ENCODE assay signal across 16 cellular contexts in the genomic region with DNA sequence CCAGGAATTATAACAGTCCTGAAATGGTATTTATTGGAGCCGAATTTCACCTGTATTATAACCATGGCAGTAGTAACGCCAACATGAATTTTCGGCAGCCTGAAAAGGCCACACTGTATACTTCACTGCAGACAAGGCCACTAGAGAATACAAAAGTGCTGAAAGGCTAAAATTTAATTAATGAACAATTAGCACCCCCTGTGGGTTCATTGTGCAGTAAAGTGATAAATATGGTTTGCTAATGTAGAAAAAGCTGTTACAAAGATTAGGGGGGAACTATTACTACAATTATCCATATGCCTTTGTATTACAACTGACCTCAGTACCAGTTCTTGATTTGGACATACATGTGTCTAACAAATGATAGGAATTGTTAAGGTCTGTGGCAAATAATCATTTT.
DNase-seq lines count a peak whose midpoint lies in the region; ATAC-seq, FAIRE-seq and TF ChIP-seq lines count a peak whose summit lies in the region.
"Had no signal": no experiment of that assay in that cellular context is flagged by ENCODE, and none has a peak within 500 bp of the region (broad histone marks: within the 10 kb centered on the region; RNA-seq: fewer than 3 reads in every experiment).

No MANE protein-coding gene starts in this region.

- POLR2A ChIA-PET in K562 (lab: Yijun Ruan, JAX), result interaction anchor here (0.7 kb wide), 1 partner anchor 53 kb away, joined by 3 read pairs; no protein-coding TSS in a partner anchor

- no peak overlapping the region for H2AFZ ChIP-seq in Loucy (ENCODE audit: low read length)
- H2AFZ ChIP-seq in OCI-LY3 (ENCODE audit: low read depth, low read length), result no peak overlapping the region
- H2AFZ ChIP-seq in K562 (ENCODE audit: low read depth, low read length), result no peak overlapping the region

- H3K4me1 ChIP-seq in Loucy (ENCODE audit: insufficient read depth, low read length, poor library complexity, severe bottlenecking) (peaks cover 91% of the 10 kb centered on the region), OCI-LY3 (ENCODE audit: low read length) (no peaks in the 10 kb centered on the region), K562 (replicated peaks in 1 of 2; ENCODE audit: control insufficient read depth in 2 of 2, insufficient read depth in 2 of 2, low read length in 2 of 2) (peaks cover 0 to 10% of the 10 kb centered on the region in 2 experiments; a peak in 2 of 5 replicates)

- TF ChIP-seq EP300 in K562 (IDR thresholded peaks at IDR 0.05; ENCODE audit: low read length), result no peak

- H3K36me3 ChIP-seq in Loucy (ENCODE audit: insufficient read depth, low read length) (no peaks in the 10 kb centered on the region), OCI-LY3 (replicated peaks; ENCODE audit: low read depth, low read length) (no peaks in the 10 kb centered on the region), K562 (ENCODE audit: control insufficient read depth, insufficient read depth, low read length) (no peaks in the 10 kb centered on the region)
- H3K36me3 ChIP-seq: MG63 had no signal

- H3K27ac ChIP-seq in OCI-LY3 (ENCODE audit: low read length) (no peak overlapping the region), K562 (ENCODE audit: extremely low read depth, low read depth, low read length) (no peak overlapping the region)
- H3K27ac ChIP-seq: SK-N-MC had no signal

- H3K9me1 ChIP-seq in K562 (ENCODE audit: control insufficient read depth, insufficient read depth, low read length), result no peaks in the 10 kb centered on the region

- BruUV-seq in K562 (replicated peaks; lab: Mats Ljungman, UMichigan), result no TSS peak

- H3K9me2 ChIP-seq in Loucy (replicated peaks; ENCODE audit: low read depth, low read length), result no peaks in the 10 kb centered on the region

- H3K79me2 ChIP-seq in Loucy (ENCODE audit: insufficient read depth, low read length) (peaks cover 38% of the 10 kb centered on the region), OCI-LY3 (ENCODE audit: low read length) (no peaks in the 10 kb centered on the region), K562 (ENCODE audit: control insufficient read depth, insufficient read depth, low read length) (no peaks in the 10 kb centered on the region)

- TF ChIP-seq RAD21 in K562 (CRISPR knock-in tag; conservative IDR thresholded peaks at IDR 0.05 in 1 of 2, IDR thresholded peaks at IDR 0.05 in 1 of 2), result peak in 1 of 2 experiments; percentile 43; a peak in 3 of 4 replicates

- no peak for ATAC-seq in K562
- ATAC-seq in GM21528 (IDR thresholded peaks at IDR 0.05; ENCODE audit: low FRiP score, unreplicated experiment), result no peak
- no peak for ATAC-seq in HG02870 (IDR thresholded peaks at IDR 0.05; ENCODE audit: unreplicated experiment)

- no peaks in the 10 kb centered on the region for H3K9me3 ChIP-seq in Loucy (ENCODE audit: insufficient read depth, low read depth, low read length)
- H3K9me3 ChIP-seq in OCI-LY3 (ENCODE audit: insufficient read depth, low read length), result no peaks in the 10 kb centered on the region
- H3K9me3 ChIP-seq in K562 (replicated peaks; ENCODE audit: control insufficient read depth, insufficient read depth, low read depth, low read length), result no peaks in the 10 kb centered on the region
- H3K9me3 ChIP-seq: MG63 had no signal

- H3K9ac ChIP-seq in Loucy (ENCODE audit: low read depth, low read length, poor library complexity, severe bottlenecking) (peak overlapping the region; percentile 49), OCI-LY3 (ENCODE audit: low read length) (no peak overlapping the region), K562 (ENCODE audit: insufficient read depth in 1 of 2, low read depth in 2 of 2, low read length in 2 of 2) (no peak overlapping the region)

- FAIRE-seq in K562 (lab: Jason Lieb, UNC), result no peak

- no peak for TF ChIP-seq POLR2A in K562 (conservative IDR thresholded peaks at IDR 0.05)

- peak; percentile 9 for TF ChIP-seq CTCF in GM10266 (IDR thresholded peaks at IDR 0.05; ENCODE audit: control insufficient read depth, insufficient read depth, low read depth, missing control alignments)
- TF ChIP-seq CTCF in Loucy (conservative IDR thresholded peaks at IDR 0.05; ENCODE audit: low read length), result peak; percentile 50
- TF ChIP-seq CTCF in OCI-LY3 (IDR thresholded peaks at IDR 0.05; ENCODE audit: low read depth, low read length), result 0 out of 2 replicates have a peak, but pooled peaks have one; percentile 4
- peak in 2 of 3 experiments; percentile 19 to 35; a peak in 2 of 6 replicates for TF ChIP-seq CTCF in K562 (IDR thresholded peaks at IDR 0.05 in 2 of 3, conservative IDR thresholded peaks at IDR 0.05 in 1 of 3; ENCODE audit: insufficient read depth in 2 of 3, low read depth in 1 of 3, low read length in 3 of 3)

- H3K4me3 ChIP-seq in Loucy (ENCODE audit: low read length, poor library complexity, severe bottlenecking) (no peak overlapping the region), OCI-LY3 (ENCODE audit: low read length) (no peak overlapping the region), K562 (no peak overlapping the region)
- H3K4me3 ChIP-seq: MG63, SK-N-MC had no signal

- DNase-seq in GM10266 (ENCODE audit: extremely low spot score) (no peak), K562 (ENCODE audit: extremely low read depth in 1 of 4, low spot score in 3 of 4) (no peak), D341Med (ENCODE audit: low spot score) (no peak)
- DNase-seq: C1 segment of cervical spinal cord, DND-41, H7, HFFc6, MG63, NCI-H1092 treated with DMSO at 0.1 percent for 48 hours, NCI-H510A, Right ventricle myocardium superior had no signal

- H3F3A ChIP-seq in Loucy (ENCODE audit: low read depth), result peaks cover 18% of the 10 kb centered on the region

- peak overlapping the region; percentile 15 for H3K4me2 ChIP-seq in Loucy (ENCODE audit: low read depth, low read length, poor library complexity, severe bottlenecking)
- H3K4me2 ChIP-seq in OCI-LY3 (ENCODE audit: low read length), result no peak overlapping the region
- no peak overlapping the region for H3K4me2 ChIP-seq in K562 (ENCODE audit: insufficient read depth, low read length)

- 12% methylated on average over 3 of the region's 3 CpGs for WGBS in K562 (ENCODE audit: insufficient coverage, low coverage, missing lambda C conversion rate)

- CTCF ChIA-PET in K562 (lab: Yijun Ruan, JAX; ENCODE audit: low intra/inter-chr PET ratio), result no interaction called here

- intact Hi-C loops in K562 (cut with micrococcal nuclease), result loop anchor here (5.0 to 10.0 kb wide), 2 partner anchors 117 to 361 kb away; a partner anchor contains a TSS

- H3K27me3 ChIP-seq in Loucy (ENCODE audit: insufficient read depth, low read length, poor library complexity, severe bottlenecking) (no peaks in the 10 kb centered on the region), OCI-LY3 (ENCODE audit: low read depth, low read length) (no peaks in the 10 kb centered on the region), K562 (ENCODE audit: control insufficient read depth in 2 of 2, insufficient read depth in 2 of 2, low read length in 2 of 2) (no peaks in the 10 kb centered on the region)
- H3K27me3 ChIP-seq: MG63 had no signal

- H4K20me1 ChIP-seq in Loucy (ENCODE audit: insufficient read depth, low read length, poor library complexity, severe bottlenecking) (no peaks in the 10 kb centered on the region), OCI-LY3 (ENCODE audit: insufficient read depth, low read length) (no peaks in the 10 kb centered on the region), K562 (replicated peaks; ENCODE audit: control insufficient read depth, insufficient read depth, low read length) (no peaks in the 10 kb centered on the region)

- in situ Hi-C loops in K562 (cut with MboI), result no loop called here

TF ChIP-seq in K562, 482 proteins besides CTCF, POLR2A, EP300 and RAD21:
- TF ChIP-seq ELF4 (CRISPR knock-in tag; IDR thresholded peaks at IDR 0.05), result no peak
- peak; percentile 49 for TF ChIP-seq C11orf30 (IDR thresholded peaks at IDR 0.05; ENCODE audit: low read depth)
- TF ChIP-seq MAFF (IDR thresholded peaks at IDR 0.05; ENCODE audit: low read length), result peak; percentile 15; the same call in 1 of the 2 replicates
- TF ChIP-seq HIVEP1 (CRISPR knock-in tag; IDR thresholded peaks at IDR 0.05), result no peak
- peak; percentile 59; the same call in 1 of the 2 replicates for TF ChIP-seq MAFG (tag; conservative IDR thresholded peaks at IDR 0.05)
- no peak for TF ChIP-seq ZNF699 (CRISPR knock-in tag; IDR thresholded peaks at IDR 0.05; ENCODE audit: insufficient replicate concordance)
- no peak for TF ChIP-seq RB1 (IDR thresholded peaks at IDR 0.05; ENCODE audit: low read depth)
- TF ChIP-seq, protein P1, sequence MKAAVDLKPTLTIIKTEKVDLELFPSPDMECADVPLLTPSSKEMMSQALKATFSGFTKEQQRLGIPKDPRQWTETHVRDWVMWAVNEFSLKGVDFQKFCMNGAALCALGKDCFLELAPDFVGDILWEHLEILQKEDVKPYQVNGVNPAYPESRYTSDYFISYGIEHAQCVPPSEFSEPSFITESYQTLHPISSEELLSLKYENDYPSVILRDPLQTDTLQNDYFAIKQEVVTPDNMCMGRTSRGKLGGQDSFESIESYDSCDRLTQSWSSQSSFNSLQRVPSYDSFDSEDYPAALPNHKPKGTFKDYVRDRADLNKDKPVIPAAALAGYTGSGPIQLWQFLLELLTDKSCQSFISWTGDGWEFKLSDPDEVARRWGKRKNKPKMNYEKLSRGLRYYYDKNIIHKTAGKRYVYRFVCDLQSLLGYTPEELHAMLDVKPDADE (conservative IDR thresholded peaks at IDR 0.05; ENCODE audit: control insufficient read depth, low read depth, low read length), result no peak
- TF ChIP-seq HDAC1 (IDR thresholded peaks at IDR 0.05), result no peak
